14 cellular contexts compared by ENCODE assay signal in genomic region chr1:153882296-153882912, GRCh38. TPM values are rescaled to one million over a fixed set of nuclear protein-coding genes. Genes with fewer than 3 reads are reported as not detected.
A peak's percentile ranks its signal among the peaks of the same experiment; 100 is the strongest.
DNase-seq lines count a peak whose midpoint lies in the region; ATAC-seq and TF ChIP-seq lines count a peak whose summit lies in the region.
"Had no signal": no experiment of that assay in that cellular context is flagged by ENCODE, and none has a peak within 500 bp of the region (broad histone marks: within the 10 kb centered on the region; RNA-seq: fewer than 3 reads in every experiment).

No MANE protein-coding gene starts in this region.

- 75 to 83% methylated on average over 1 to 3 of the region's 3 CpGs for WGBS in mesodermal cell (ENCODE audit: insufficient coverage in 2 of 2), 2 experiments
- WGBS in esophagus muscularis mucosa = 67% methylated on average over 3 of the region's 3 CpGs

- ATAC-seq in activated CD4-positive, alpha-beta T cell treated with anti-CD3 and anti-CD28 coated beads for 36 hours = peak; percentile 78
- ATAC-seq: activated CD8-positive, alpha-beta memory T cell treated with anti-CD3 and anti-CD28 coated beads, Interleukin-2, amount 10 ng/mL, durations not matched to agents 7 days and 5 days had no signal

- peaks cover 18% of the 10 kb centered on the region for H3K4me1 Mint-ChIP-seq in activated CD4-positive, alpha-beta T cell treated with anti-CD3 and anti-CD28 coated beads for 36 hours

- H3K79me2 ChIP-seq in SU-DHL-6 (ENCODE audit: insufficient read depth, low read length) = peaks cover 96% of the 10 kb centered on the region

- H3K9ac ChIP-seq in SU-DHL-6 (ENCODE audit: low read length) = no peak overlapping the region

- TF ChIP-seq CTCF in SU-DHL-6 (IDR thresholded peaks at IDR 0.05; ENCODE audit: insufficient read depth, low read length, poor library complexity, severe bottlenecking) (no peak), esophagus muscularis mucosa (IDR thresholded peaks at IDR 0.05) (no peak), left ventricle myocardium inferior (IDR thresholded peaks at IDR 0.05; ENCODE audit: borderline replicate concordance) (no peak)

- intact Hi-C loops in activated CD4-positive, alpha-beta T cell treated with anti-CD3 and anti-CD28 coated beads for 36 hours (cut with DNase I, micrococcal nuclease) = no loop called here
- intact Hi-C loops in esophagus muscularis mucosa (cut with DNase I) = no loop called here
- intact Hi-C loops in left ventricle myocardium inferior (cut with micrococcal nuclease) = no loop called here

- peak overlapping the region; percentile 31 for H3K4me2 ChIP-seq in SU-DHL-6 (ENCODE audit: low read depth, low read length, poor library complexity, severe bottlenecking)

- POLR2A ChIA-PET in activated CD4-positive, alpha-beta T cell treated with anti-CD3 and anti-CD28 coated beads for 36 hours (lab: Charles Lee) = no interaction called here

- H3K4me3 ChIP-seq in SU-DHL-6 (ENCODE audit: insufficient read depth, low read length, poor library complexity, severe bottlenecking) (no peak overlapping the region), mesodermal cell (ENCODE audit: extremely low read depth, insufficient read depth, low read length, poor library complexity, severe bottlenecking) (no peak overlapping the region), esophagus muscularis mucosa (no peak overlapping the region), left ventricle myocardium inferior (no peak overlapping the region)

- H3K4me1 ChIP-seq in mesodermal cell (ENCODE audit: control insufficient read depth, insufficient read depth, low read length, poor library complexity, severe bottlenecking) (peaks cover 9% of the 10 kb centered on the region), esophagus muscularis mucosa (peaks cover 33 to 60% (median 43%) of the 10 kb centered on the region in 4 donors), left ventricle myocardium inferior (peaks cover 49% of the 10 kb centered on the region)

- H3K36me3 Mint-ChIP-seq in activated CD4-positive, alpha-beta T cell treated with anti-CD3 and anti-CD28 coated beads for 36 hours (ENCODE audit: low read depth) = peaks cover 7% of the 10 kb centered on the region

- H4K20me1 ChIP-seq in SU-DHL-6 (ENCODE audit: low read depth, low read length) = no peaks in the 10 kb centered on the region

- peaks cover 31% of the 10 kb centered on the region for H3F3A ChIP-seq in SU-DHL-6 (ENCODE audit: insufficient read depth)

- TF ChIP-seq EP300 in esophagus muscularis mucosa (IDR thresholded peaks at IDR 0.05) = no peak

- DNase-seq in activated CD4-positive, alpha-beta T cell treated with anti-CD3 and anti-CD28 coated beads for 36 hours = no peak
- no peak for DNase-seq in activated CD4-positive, alpha-beta T cell treated with anti-CD3 and anti-CD28 coated beads for 4 hours
- DNase-seq in NCI-H524 treated with DMSO at 0.1 percent for 48 hours (lab: John Stamatoyannopoulos, UW) (no peak), esophagus muscularis mucosa (ENCODE audit: extremely low spot score) (no peak), left ventricle myocardium inferior (no peak), NOMO-1 treated with DMSO at 0.1 percent for 48 hours (lab: John Stamatoyannopoulos, UW; ENCODE audit: unreplicated experiment) (no peak)
- DNase-seq: activated CD8-positive, alpha-beta memory T cell treated with anti-CD3 and anti-CD28 coated beads, Interleukin-2, amount 10 ng/mL, durations not matched to agents 7 days and 5 days; AML-193; cerebellar nuclear complex; MM.1S had no signal

- H3K27me3 ChIP-seq in SU-DHL-6 (ENCODE audit: low read length) (no peaks in the 10 kb centered on the region), esophagus muscularis mucosa (no peaks in the 10 kb centered on the region), left ventricle myocardium inferior (ENCODE audit: low read depth) (no peaks in the 10 kb centered on the region)

- no peak overlapping the region for H3K4me3 Mint-ChIP-seq in activated CD4-positive, alpha-beta T cell treated with anti-CD3 and anti-CD28 coated beads for 36 hours
- H3K4me3 Mint-ChIP-seq: activated CD8-positive, alpha-beta memory T cell treated with anti-CD3 and anti-CD28 coated beads, Interleukin-2, amount 10 ng/mL, durations not matched to agents 7 days and 5 days; activated naive CD4-positive, alpha-beta T cell treated with anti-CD3 and anti-CD28 coated beads, Interleukin-2, amount 50 U/mL, for 24 hours; memory B cell had no signal

- H3K36me3 ChIP-seq in SU-DHL-6 (ENCODE audit: low read length) (no peaks in the 10 kb centered on the region), mesodermal cell (ENCODE audit: control insufficient read depth, insufficient read depth, low read length) (peaks cover 11% of the 10 kb centered on the region), esophagus muscularis mucosa (no peaks in the 10 kb centered on the region), left ventricle myocardium inferior (no peaks in the 10 kb centered on the region)

- TF ChIP-seq POLR2A in esophagus muscularis mucosa (IDR thresholded peaks at IDR 0.05; ENCODE audit: low read depth) = no peak

- H3K27ac ChIP-seq in SU-DHL-6 (ENCODE audit: low read depth, low read length) (peak overlapping the region; percentile 58; the same call in 1 of the 2 replicates), mesodermal cell (ENCODE audit: low read depth, low read length, severe bottlenecking) (peak overlapping the region; percentile 69), esophagus muscularis mucosa (replicated peaks in 1 of 4) (no peak overlapping the region), left ventricle myocardium inferior (replicated peaks) (no peak overlapping the region)

- H3K9me3 Mint-ChIP-seq in activated CD4-positive, alpha-beta T cell treated with anti-CD3 and anti-CD28 coated beads for 36 hours (ENCODE audit: low read depth) = no peaks in the 10 kb centered on the region
- H3K9me3 Mint-ChIP-seq: activated naive CD4-positive, alpha-beta T cell treated with anti-CD3 and anti-CD28 coated beads, Interleukin-2, amount 50 U/mL, for 24 hours; memory B cell had no signal

- H3K9me3 ChIP-seq in SU-DHL-6 (ENCODE audit: insufficient read depth, low read length) = no peaks in the 10 kb centered on the region
- no peaks in the 10 kb centered on the region for H3K9me3 ChIP-seq in mesodermal cell (ENCODE audit: control insufficient read depth, low read length)
- no peaks in the 10 kb centered on the region for H3K9me3 ChIP-seq in esophagus muscularis mucosa
- no peaks in the 10 kb centered on the region for H3K9me3 ChIP-seq in left ventricle myocardium inferior (replicated peaks)

- H3K9me2 ChIP-seq in SU-DHL-6 (replicated peaks; ENCODE audit: insufficient read depth, low read length) = no peaks in the 10 kb centered on the region

- CTCF ChIA-PET in activated CD4-positive, alpha-beta T cell treated with anti-CD3 and anti-CD28 coated beads for 36 hours (lab: Charles Lee) = interaction anchor here (0.9 to 1.6 kb wide), 2 partner anchors 38 to 55 kb away, joined by 4 read pairs; no protein-coding TSS in a partner anchor

- H2AFZ ChIP-seq in SU-DHL-6 (ENCODE audit: low read depth, low read length, severe bottlenecking) = no peak overlapping the region

- H3K27ac Mint-ChIP-seq in activated CD4-positive, alpha-beta T cell treated with anti-CD3 and anti-CD28 coated beads for 36 hours = no peak overlapping the region
- H3K27ac Mint-ChIP-seq: activated CD8-positive, alpha-beta memory T cell treated with anti-CD3 and anti-CD28 coated beads, Interleukin-2, amount 10 ng/mL, durations not matched to agents 7 days and 5 days; memory B cell had no signal

- H3K27me3 Mint-ChIP-seq in activated CD4-positive, alpha-beta T cell treated with anti-CD3 and anti-CD28 coated beads for 36 hours = no peaks in the 10 kb centered on the region
- H3K27me3 Mint-ChIP-seq: activated CD8-positive, alpha-beta memory T cell treated with anti-CD3 and anti-CD28 coated beads, Interleukin-2, amount 10 ng/mL, durations not matched to agents 7 days and 5 days; activated naive CD4-positive, alpha-beta T cell treated with anti-CD3 and anti-CD28 coated beads, Interleukin-2, amount 50 U/mL, for 24 hours; memory B cell had no signal

RNA-seq across cellular contexts. Expression of gene GATAD2B, which starts 40.4 kb away (rescaled TPM):
- total RNA-seq in activated CD4-positive, alpha-beta T cell treated with anti-CD3 and anti-CD28 coated beads for 36 hours = 10 to 100 TPM; 57.0 to 63.9 TPM
- polyA plus RNA-seq in mesodermal cell (2013, experiment 1 of 2) = 24.6 TPM
- polyA plus RNA-seq in mesodermal cell (2013, experiment 2 of 2) = 17.9 TPM
- total RNA-seq in esophagus muscularis mucosa (10 to 100 TPM; 21.9 to 30.5 (median 26.4) TPM), left ventricle myocardium inferior (35.4 TPM)

Comparison
In these comparisons a context has a peak if more than half of its experiments do, and no peak if none do; other contexts are left out.
1. H3K27ac ChIP-seq: peak in SU-DHL-6 (single experiment) and mesodermal cell (single experiment); none in esophagus muscularis mucosa (0 of 4) and left ventricle myocardium inferior (single experiment).